Comparison of ENCODE assay signal across 8 cellular contexts in the genomic region with DNA sequence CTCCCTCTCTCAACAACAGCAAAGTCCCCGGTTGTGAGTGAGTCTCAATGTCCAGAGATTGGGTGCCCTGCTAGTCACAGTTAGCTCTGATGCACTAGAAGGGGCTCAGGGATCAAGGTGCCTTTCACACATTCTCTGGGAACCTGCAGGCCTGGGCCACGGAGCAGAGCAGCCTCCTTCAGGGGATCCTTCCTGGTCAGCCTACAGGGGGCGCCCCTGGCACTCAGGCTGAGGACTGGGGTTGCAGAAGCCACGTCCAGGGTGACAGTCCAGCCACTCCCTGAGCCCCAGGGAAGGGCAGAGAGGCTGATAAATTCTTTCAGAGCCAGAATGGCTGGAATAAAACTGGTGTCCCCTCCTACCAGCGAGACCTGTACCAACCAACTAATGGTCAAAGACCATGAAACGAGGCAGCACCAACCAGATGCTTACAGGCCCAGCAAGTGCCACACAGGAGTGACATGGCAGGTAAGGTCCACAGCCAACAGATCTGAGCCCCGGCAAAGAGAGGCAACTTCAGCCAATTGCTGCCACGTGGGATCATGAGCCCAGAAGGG. TPM values are rescaled to one million over a fixed set of nuclear protein-coding genes. Genes with fewer than 3 reads are reported as not detected.
A peak's percentile ranks its signal among the peaks of the same experiment; 100 is the strongest.
DNase-seq lines count a peak whose midpoint lies in the region; ATAC-seq and TF ChIP-seq lines count a peak whose summit lies in the region.

No MANE protein-coding gene starts in this region.

- 0 out of 2 replicates have a peak, but pooled peaks cover 2% of the 10 kb centered on the region for H3K79me2 ChIP-seq in DND-41 (ENCODE audit: insufficient read depth, low read length)

- H3K27me3 Mint-ChIP-seq in T-helper 17 cell, result no peaks in the 10 kb centered on the region

- H3K27me3 ChIP-seq in DND-41 (ENCODE audit: insufficient read depth, low read length, poor library complexity), result no peaks in the 10 kb centered on the region

- peaks cover 28% of the 10 kb centered on the region for H4K20me1 ChIP-seq in DND-41 (ENCODE audit: insufficient read depth, low read length)

- no peaks in the 10 kb centered on the region for H3K9me3 ChIP-seq in DND-41 (ENCODE audit: insufficient read depth, low read length, severe bottlenecking)
- H3K9me3 ChIP-seq in T-helper 17 cell (ENCODE audit: control insufficient read depth, low read length, poor library complexity, severe bottlenecking), result no peaks in the 10 kb centered on the region

- no peak overlapping the region for H3K9ac ChIP-seq in DND-41 (ENCODE audit: low read depth, low read length)

- H3K4me1 Mint-ChIP-seq in T-helper 17 cell, result peaks cover 2% of the 10 kb centered on the region

- peak; percentile 73 for TF ChIP-seq CTCF in DND-41 (IDR thresholded peaks at IDR 0.05; ENCODE audit: borderline replicate concordance, extremely low read depth, low read length, poor library complexity, severe bottlenecking)

- H3K4me3 ChIP-seq in DND-41 (ENCODE audit: low read depth in 1 of 2, low read length in 2 of 2), result no peak overlapping the region

- peak; percentile 43 for DNase-seq in DND-41
- peak; percentile 32 to 46 (median 43) for DNase-seq in T-helper 17 cell
- DNase-seq in astrocyte of the hippocampus (ENCODE audit: low read depth, low spot score), result peak; percentile 61
- DNase-seq in iPS-NIHi7 (ENCODE audit: extremely low spot score), result peak; percentile 95
- DNase-seq in stimulated activated CD4-positive, alpha-beta T cell treated with anti-CD3 and anti-CD28 coated beads, Interleukin-2, amount 100 ng/mL, for 24 hours, result peak; percentile 75 to 80
- DNase-seq in NCI-H2171 treated with DMSO at 0.1 percent for 48 hours (lab: John Stamatoyannopoulos, UW), result no peak
- no peak for DNase-seq in NCI-H1436 (lab: John Stamatoyannopoulos, UW)

- no peak overlapping the region for H3K27ac Mint-ChIP-seq in T-helper 17 cell

- H3K4me3 Mint-ChIP-seq in T-helper 17 cell, result no peak overlapping the region

- no peak overlapping the region for H2AFZ ChIP-seq in DND-41 (ENCODE audit: low read depth, low read length)

- ATAC-seq in DND-41 (ENCODE audit: insufficient read depth, low read depth) (peak; percentile 77), HG02798 (IDR thresholded peaks at IDR 0.05; ENCODE audit: poor library complexity, unreplicated experiment) (peak; percentile 68), T-helper 17 cell (peak; percentile 77)

- peaks cover 56% of the 10 kb centered on the region for H3K36me3 ChIP-seq in DND-41 (ENCODE audit: insufficient read depth, low read length)

- H3K27ac ChIP-seq in DND-41 (ENCODE audit: low read length), result 0 out of 2 replicates have a peak overlapping the region, but pooled peaks have one; percentile 40

- H3K4me1 ChIP-seq in DND-41 (ENCODE audit: insufficient read depth, low read length), result no peaks in the 10 kb centered on the region

- H3K36me3 Mint-ChIP-seq in T-helper 17 cell (ENCODE audit: low read depth), result no peaks in the 10 kb centered on the region

- H3K4me2 ChIP-seq in DND-41 (ENCODE audit: insufficient read depth, low read length), result no peak overlapping the region

RNA-seq across cellular contexts. Expression of gene ST3GAL2, which starts 43.5 kb away (rescaled TPM):
- total RNA-seq in T-helper 17 cell, result 10 to 100 TPM; 11.8 to 14.4 TPM

RNA-seq across cellular contexts. Expression of gene DDX19A, which starts 48.7 kb away (rescaled TPM):
- 10 to 100 TPM; 49.3 to 51.8 TPM for total RNA-seq in T-helper 17 cell

RNA-seq across cellular contexts. Expression of gene FCSK, which starts 59.0 kb away (rescaled TPM):
- total RNA-seq in T-helper 17 cell, result 10 to 100 TPM; 27.1 to 27.7 TPM

Comparison
In these comparisons a context has a peak if more than half of its experiments do, and no peak if none do; other contexts are left out.
1. DNase-seq: peak in DND-41 (single experiment), T-helper 17 cell (3 of 3), astrocyte of the hippocampus (single experiment), iPS-NIHi7 (single experiment) and stimulated activated CD4-positive, alpha-beta T cell treated with anti-CD3 and anti-CD28 coated beads, Interleukin-2, amount 100 ng/mL, for 24 hours (2 of 2); none in NCI-H2171 treated with DMSO at 0.1 percent for 48 hours (single experiment) and NCI-H1436 (single experiment).
2. Peak in every context shown above with its lines, with median percentiles within 50 percentile points of each other: ATAC-seq.